8 cellular contexts compared by ENCODE assay signal in genomic region chr3:180912304-180913226, GRCh38. TPM values are rescaled to one million over a fixed set of nuclear protein-coding genes. Genes with fewer than 3 reads are reported as not detected.
DNase-seq lines count a peak whose midpoint lies in the region; ATAC-seq and TF ChIP-seq lines count a peak whose summit lies in the region.

Gene FXR1 (plus strand): TSS chr3:180912670. CDS start chr3:180912686, 16 bp downstream.

- peaks cover 23 to 26% of the 10 kb centered on the region in 2 donors for H3K36me3 Mint-ChIP-seq in activated naive CD4-positive, alpha-beta T cell treated with anti-CD3 and anti-CD28 coated beads, Interleukin-2, amount 50 U/mL, for 72 hours
- no peaks in the 10 kb centered on the region for H3K36me3 Mint-ChIP-seq in glutamatergic neuron (ENCODE audit: unreplicated experiment)

- ATAC-seq in HG02610 (IDR thresholded peaks at IDR 0.05; ENCODE audit: unreplicated experiment) (peak; percentile 99), SK-N-SH treated with all-trans-retinoic acid at 6 μM for 48 hours (peak; percentile 100)
- peak; percentile 98 to 99 for ATAC-seq in activated naive CD4-positive, alpha-beta T cell treated with anti-CD3 and anti-CD28 coated beads, Interleukin-2, amount 50 U/mL, for 72 hours

- peak within 1 kb of the TSS; percentile 96 to 100 for H3K27ac Mint-ChIP-seq in activated naive CD4-positive, alpha-beta T cell treated with anti-CD3 and anti-CD28 coated beads, Interleukin-2, amount 50 U/mL, for 72 hours
- peak within 1 kb of the TSS; percentile 98 for H3K27ac Mint-ChIP-seq in glutamatergic neuron (ENCODE audit: unreplicated experiment)

- no peaks in the 10 kb centered on the region for H3K9me3 ChIP-seq in ovary
- H3K9me3 ChIP-seq in thyroid gland: no peaks in the 10 kb centered on the region

- TF ChIP-seq CTCF in glutamatergic neuron (IDR thresholded peaks at IDR 0.05; ENCODE audit: partially characterized antibody, unreplicated experiment) (peak; percentile 36), ovary (IDR thresholded peaks at IDR 0.05) (peak; percentile 60 to 70 (median 61)), thyroid gland (IDR thresholded peaks at IDR 0.05) (peak; percentile 7 to 95 (median 72))

- no peak for TF ChIP-seq EP300 in ovary (IDR thresholded peaks at IDR 0.05)

- H3K4me1 ChIP-seq in ovary (ENCODE audit: insufficient read depth) (peaks cover 1% of the 10 kb centered on the region), thyroid gland (peaks cover 16 to 24% of the 10 kb centered on the region in 2 donors)

- peaks cover 4% of the 10 kb centered on the region for H3K27me3 Mint-ChIP-seq in glutamatergic neuron (ENCODE audit: unreplicated experiment)

- DNase-seq in NCI-H1092 (lab: John Stamatoyannopoulos, UW) (peak; percentile 83), glutamatergic neuron (peak; percentile 87), ovary (peak; percentile 82 to 90 (median 86)), thyroid gland (peak; percentile 93 to 95)
- peak; percentile 82 to 93 for DNase-seq in activated naive CD4-positive, alpha-beta T cell treated with anti-CD3 and anti-CD28 coated beads, Interleukin-2, amount 50 U/mL, for 72 hours (ENCODE audit: low spot score in 2 of 2)

- peak within 1 kb of the TSS; percentile 99 for H3K4me3 Mint-ChIP-seq in glutamatergic neuron (ENCODE audit: unreplicated experiment)

- H3K27me3 ChIP-seq in ovary (no peaks in the 10 kb centered on the region), thyroid gland (no peaks in the 10 kb centered on the region)

- H3K4me3 ChIP-seq in ovary: peak within 1 kb of the TSS; percentile 96
- H3K4me3 ChIP-seq in thyroid gland (replicated peaks in 1 of 3): peak within 1 kb of the TSS; percentile 35 to 97 (median 69)

- TF ChIP-seq POLR2A in GM10847 (IDR thresholded peaks at IDR 0.05; ENCODE audit: extremely low read depth, insufficient read length) (peak; percentile 46), ovary (IDR thresholded peaks at IDR 0.05) (peak; percentile 55), thyroid gland (IDR thresholded peaks at IDR 0.05) (peak; percentile 19 to 73)

- H3K4me1 Mint-ChIP-seq in glutamatergic neuron (ENCODE audit: low read depth, unreplicated experiment): peaks cover 23% of the 10 kb centered on the region

- intact Hi-C loops in ovary (cut with DNase I) (loop anchor here in 2 of 4 donors (5.0 kb wide), 2 partner anchors 80 to 1825 kb away; no protein-coding TSS in a partner anchor), thyroid gland (cut with DNase I) (no loop called here)

- WGBS in ovary, 3 donors: 0% methylated on average over 67 of the region's 67 CpGs
- 0 to 1% methylated on average over 46 to 66 of the region's 67 CpGs for WGBS in thyroid gland, 2 donors

- no peaks in the 10 kb centered on the region for H3K36me3 ChIP-seq in ovary
- H3K36me3 ChIP-seq in thyroid gland: no peaks in the 10 kb centered on the region

- no peaks in the 10 kb centered on the region for H3K9me3 Mint-ChIP-seq in activated naive CD4-positive, alpha-beta T cell treated with anti-CD3 and anti-CD28 coated beads, Interleukin-2, amount 50 U/mL, for 72 hours
- peaks cover 20% of the 10 kb centered on the region for H3K9me3 Mint-ChIP-seq in glutamatergic neuron (ENCODE audit: unreplicated experiment)

- peak within 1 kb of the TSS; percentile 74 to 91 for H3K27ac ChIP-seq in ovary
- peak within 1 kb of the TSS; percentile 83 to 98 (median 88) for H3K27ac ChIP-seq in thyroid gland

TF ChIP-seq in SK-N-SH treated with all-trans-retinoic acid at 6 μM for 48 hours, 23 proteins besides CTCF, POLR2A, EP300 and RAD21:
- TF ChIP-seq ZNF70 (CRISPR knock-in tag; IDR thresholded peaks at IDR 0.05) (peak; percentile 41; the same call in 1 of the 2 replicates), TOX (CRISPR knock-in tag; IDR thresholded peaks at IDR 0.05; ENCODE audit: borderline replicate concordance) (no peak), ISL1 (CRISPR knock-in tag; IDR thresholded peaks at IDR 0.05) (no peak), TSHZ2 (CRISPR knock-in tag; IDR thresholded peaks at IDR 0.05) (no peak), ESRRG (CRISPR knock-in tag; IDR thresholded peaks at IDR 0.05) (0 out of 2 replicates have a peak, but pooled peaks have one; percentile 23)

RNA-seq across cellular contexts. Expression of gene FXR1, which starts in this region (rescaled TPM):
- total RNA-seq in activated naive CD4-positive, alpha-beta T cell treated with anti-CD3 and anti-CD28 coated beads, Interleukin-2, amount 50 U/mL, for 72 hours: 100 to 1,000 TPM; 184 to 248 TPM
- 189 TPM for total RNA-seq in glutamatergic neuron (ENCODE audit: unreplicated experiment)
- 100 to 1,000 TPM; 109 to 176 (median 137) TPM for total RNA-seq in ovary
- polyA plus RNA-seq in ovary: 100 to 1,000 TPM; 102 to 117 TPM
- total RNA-seq in thyroid gland: 100 to 1,000 TPM; 115 to 142 (median 133) TPM

Comparison
In these comparisons a context has a peak if more than half of its experiments do, and no peak if none do; other contexts are left out.
1. Peak in every context shown above with its lines: DNase-seq, ATAC-seq, H3K4me3 ChIP-seq and H3K27ac ChIP-seq.